In the genomic region with DNA sequence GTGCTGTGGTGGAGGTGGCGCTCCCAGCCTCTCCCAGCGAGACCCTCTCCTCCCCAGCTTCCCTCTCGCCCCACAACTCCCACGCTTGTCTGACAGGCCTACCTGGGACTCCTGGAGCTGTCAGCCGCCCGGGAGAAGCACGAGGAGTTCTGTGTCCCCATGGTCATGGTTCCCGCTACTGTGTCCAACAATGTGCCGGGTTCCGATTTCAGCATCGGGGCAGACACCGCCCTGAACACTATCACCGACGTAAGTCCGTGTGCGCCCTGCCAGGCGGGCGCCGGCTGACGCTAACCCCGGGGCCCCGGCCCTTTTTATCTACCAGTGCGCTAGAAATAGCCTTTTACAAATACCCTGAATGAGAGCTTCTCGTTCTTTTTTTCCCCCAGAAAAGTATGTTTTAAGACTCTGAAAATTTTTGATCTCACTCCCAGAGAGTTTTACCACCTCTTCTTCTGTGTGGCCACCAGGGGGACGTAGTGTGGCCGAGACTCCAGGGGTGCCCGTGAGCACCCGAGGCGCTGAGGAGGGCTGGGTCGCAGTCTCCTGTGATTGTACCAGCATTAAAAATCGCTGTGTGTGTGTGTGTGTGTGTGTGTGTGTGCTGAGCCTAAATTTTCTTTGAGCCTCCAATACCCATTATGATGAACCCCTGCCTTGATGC, we compare ENCODE assay signal across 8 cellular contexts. TPM values are rescaled to one million over a fixed set of nuclear protein-coding genes. Genes with fewer than 3 reads are reported as not detected.
DNase-seq lines count a peak whose midpoint lies in the region; ATAC-seq and TF ChIP-seq lines count a peak whose summit lies in the region.

No MANE protein-coding gene starts in this region.

- H3K36me3 ChIP-seq in BE2C = no peaks in the 10 kb centered on the region

- no peaks in the 10 kb centered on the region for H3K4me1 ChIP-seq in BE2C

- no peak overlapping the region for H3K4me3 Mint-ChIP-seq in HFFc6

- H3K27me3 ChIP-seq in BE2C = no peaks in the 10 kb centered on the region

- peak; percentile 41 for DNase-seq in BE2C
- no peak for DNase-seq in HFFc6
- DNase-seq in astrocyte of the spinal cord (ENCODE audit: low read depth, low spot score) = no peak
- DNase-seq in left lobe of liver (ENCODE audit: low spot score) = no peak
- DNase-seq in amniotic stem cell (lab: John Stamatoyannopoulos, UW) = no peak
- DNase-seq in GOT3 (lab: John Stamatoyannopoulos, UW) = no peak

- peaks cover 7% of the 10 kb centered on the region for H3K27me3 Mint-ChIP-seq in HFFc6 (ENCODE audit: insufficient read depth)

- TF ChIP-seq CTCF in BE2C (IDR thresholded peaks at IDR 0.05; ENCODE audit: low read depth, low read length) (peak; percentile 61), HFFc6 (IDR thresholded peaks at IDR 0.05) (peak; percentile 76), astrocyte of the spinal cord (IDR thresholded peaks at IDR 0.05; ENCODE audit: low read depth, low read length) (peak; percentile 53)

- ATAC-seq in left lobe of liver = peak; percentile 20
- no peak for ATAC-seq in GM19023 (IDR thresholded peaks at IDR 0.05; ENCODE audit: unreplicated experiment)
- no peak for ATAC-seq in GM18498 (IDR thresholded peaks at IDR 0.05; ENCODE audit: unreplicated experiment)

- no peak overlapping the region for H3K27ac Mint-ChIP-seq in HFFc6

- peaks cover 8% of the 10 kb centered on the region; the same call in 1 of the 2 replicates for H3K4me1 Mint-ChIP-seq in HFFc6 (ENCODE audit: low read depth)

- H3K9me3 Mint-ChIP-seq in HFFc6 = no peaks in the 10 kb centered on the region

- no peaks in the 10 kb centered on the region for H3K9me3 ChIP-seq in BE2C

- H3K36me3 Mint-ChIP-seq in HFFc6 (ENCODE audit: low read depth) = peaks cover 46% of the 10 kb centered on the region

- in situ Hi-C loops in astrocyte of the spinal cord (cut with HindIII; ENCODE audit: low sequenced_read_pairs) = no loop called here

- no peak overlapping the region for H3K4me3 ChIP-seq in BE2C (ENCODE audit: low read depth, low read length)
- no peak overlapping the region for H3K4me3 ChIP-seq in astrocyte of the spinal cord (ENCODE audit: low read depth, low read length)

RNA-seq across cellular contexts. Expression of a gene that starts 52.6 kb away (rescaled TPM):
- 25.6 TPM for polyA plus RNA-seq in BE2C (2012; ENCODE audit: insufficient read depth, insufficient read length, low read depth)
- 100 to 1,000 TPM; 131 to 173 (median 161) TPM for total RNA-seq in HFFc6 (2021; fragmentation: NEBNext Ultra II Directional; extraction: Animal tissue kit (Norgen Biotek cat#: 25700))
- 4.3 TPM for total RNA-seq in left lobe of liver

RNA-seq across cellular contexts. Expression of a gene that starts 52.7 kb away (rescaled TPM):
- polyA plus RNA-seq in BE2C (2012; ENCODE audit: insufficient read depth, insufficient read length, low read depth) = 40.5 TPM
- total RNA-seq in HFFc6 (2021; fragmentation: NEBNext Ultra II Directional; extraction: Animal tissue kit (Norgen Biotek cat#: 25700)) = 100 to 1,000 TPM; 106 to 124 (median 112) TPM
- 37.9 TPM for total RNA-seq in left lobe of liver

Comparison
In these comparisons a context has a peak if more than half of its experiments do, and no peak if none do; other contexts are left out.
1. RNA of a gene that starts 52.6 kb away (total RNA-seq): 131 to 173 TPM in HFFc6; 4.3 TPM in left lobe of liver (single experiment); every median in the first group is over 10 times any median in the second.
2. Peak in every context shown above with its lines, with median percentiles within 50 percentile points of each other: CTCF ChIP-seq.